In genomic region chr1:118264326-118264725, GRCh38 we compare ENCODE assay signal across 21 cellular contexts.
"Had no signal": no experiment of that assay in that cellular context is flagged by ENCODE, and none has a peak within 500 bp of the region (broad histone marks: within the 10 kb centered on the region; RNA-seq: fewer than 3 reads in every experiment).

No MANE protein-coding gene starts in this region.

- FAIRE-seq: HepG2, RCC 7860 had no signal

- H3K4me2 ChIP-seq: SK-N-SH had no signal

- H3K9ac ChIP-seq: SK-N-SH had no signal

- H3K9me2 ChIP-seq: SK-N-SH had no signal

- H3K9me3 ChIP-seq: SK-N-SH had no signal

- ATAC-seq: HepG2 had no signal

- DNase-seq: IMR-90, Kasumi-1, KG1, MM.1S, NCI-H1092 treated with DMSO at 0.1 percent for 48 hours, NCI-H1436, NCI-H187, NCI-H2029, NCI-H2081 treated with DMSO at 0.1 percent for 48 hours, NCI-H2171, NCI-H226, NCI-H446, NCI-H510A, NCI-H524 treated with DMSO at 0.1 percent for 48 hours, NCI-H69, NCI-H774, RPMI8226, SHP77, SK-N-SH had no signal
